In the genomic region with DNA sequence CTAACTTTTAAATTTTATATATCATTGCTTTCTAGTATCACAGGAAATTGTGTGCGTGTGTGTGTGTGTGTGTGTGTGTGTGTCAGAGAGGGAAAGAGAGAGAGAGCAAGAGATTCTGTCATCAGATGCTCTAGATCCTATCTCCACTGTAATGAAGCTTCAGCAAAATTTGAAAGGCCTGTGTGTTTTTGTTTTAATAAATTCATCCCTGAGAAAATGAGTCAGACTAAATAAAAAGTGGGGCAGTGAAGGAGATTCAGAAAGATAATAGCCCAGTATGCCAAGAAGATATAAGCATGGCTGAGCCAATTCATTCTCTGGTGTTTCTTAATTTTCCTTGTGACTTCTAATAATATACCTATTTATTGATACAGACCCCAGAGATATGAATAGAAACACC, we compare ENCODE assay signal across 18 cellular contexts.
A peak's percentile ranks its signal among the peaks of the same experiment; 100 is the strongest.
DNase-seq lines count a peak whose midpoint lies in the region; ATAC-seq and TF ChIP-seq lines count a peak whose summit lies in the region.
"Had no signal": no experiment of that assay in that cellular context is flagged by ENCODE, and none has a peak within 500 bp of the region (broad histone marks: within the 10 kb centered on the region; RNA-seq: fewer than 3 reads in every experiment).

No MANE protein-coding gene starts in this region.

- TF ChIP-seq CTCF in VCaP (conservative IDR thresholded peaks at IDR 0.05) (no peak), fibroblast of the aortic adventitia (IDR thresholded peaks at IDR 0.05; ENCODE audit: insufficient read depth, low read length) (no peak), right lobe of liver (IDR thresholded peaks at IDR 0.05) (no peak)

- no peaks in the 10 kb centered on the region for H4K20me1 ChIP-seq in GM23248 (ENCODE audit: insufficient read depth)

- H3K36me3 ChIP-seq in GM23248 (ENCODE audit: low read depth) (no peaks in the 10 kb centered on the region), right lobe of liver (no peaks in the 10 kb centered on the region)
- H3K36me3 ChIP-seq: left ventricle myocardium inferior, pancreas, tibial nerve had no signal

- intact Hi-C loops in right lobe of liver (cut with DNase I): no loop called here

- 8 to 45% methylated on average over 1 of the region's 1 CpG for WGBS in GM23248 (ENCODE audit: low coverage in 1 of 2, low lambda C conversion rate in 2 of 2, missing lambda C conversion rate in 2 of 2), 2 experiments
- 73% methylated on average over 1 of the region's 1 CpG for WGBS in right lobe of liver (ENCODE audit: insufficient coverage, low coverage, low lambda C conversion rate, missing lambda C conversion rate)

- TF ChIP-seq POLR2A in right lobe of liver (IDR thresholded peaks at IDR 0.05): no peak

- no peaks in the 10 kb centered on the region for H3K9me2 ChIP-seq in GM23248 (ENCODE audit: insufficient read depth)

- ATAC-seq in right lobe of liver: no peak
- ATAC-seq: activated CD4-positive, alpha-beta T cell treated with anti-CD3 and anti-CD28 coated beads for 36 hours had no signal

- no peaks in the 10 kb centered on the region for H3K9me3 ChIP-seq in GM23248 (ENCODE audit: low read depth)
- H3K9me3 ChIP-seq in right lobe of liver: no peaks in the 10 kb centered on the region
- H3K9me3 ChIP-seq: pancreas had no signal

- peak overlapping the region; percentile 40 for H3K4me2 ChIP-seq in GM23248 (ENCODE audit: unreplicated experiment)

- in situ Hi-C loops in GM23248 (cut with MboI): no loop called here

- peak; percentile 81 for DNase-seq in GM23248
- DNase-seq in fibroblast of the aortic adventitia (ENCODE audit: low read depth): peak; percentile 47
- DNase-seq in NK-92 treated with Interleukin-12 subunit alpha and Interleukin-12 subunit beta, amount 100 ng/mL, for 24 hours (lab: John Stamatoyannopoulos, UW): no peak
- no peak for DNase-seq in right lobe of liver
- DNase-seq in AG08396 (ENCODE audit: low spot score): no peak
- DNase-seq in NCI-H1436 treated with DMSO at 0.1 percent for 48 hours (lab: John Stamatoyannopoulos, UW): no peak
- DNase-seq: activated CD4-positive, alpha-beta T cell treated with anti-CD3 and anti-CD28 coated beads for 36 hours; activated CD8-positive, alpha-beta memory T cell treated with anti-CD3 and anti-CD28 coated beads, Interleukin-2, amount 50 U/mL, for 4 hours; CD4-positive, alpha-beta T cell; H7; Kasumi-1; left ventricle myocardium inferior; NCI-H1436; NCI-H345; pancreas had no signal

- peak overlapping the region; percentile 55 for H3K9ac ChIP-seq in GM23248

- H3K27ac ChIP-seq in GM23248 (peak overlapping the region; percentile 87), VCaP (peak overlapping the region; percentile 51), right lobe of liver (no peak overlapping the region)
- H3K27ac ChIP-seq: left ventricle myocardium inferior, pancreas, SK-N-MC, tibial nerve had no signal

- H3F3A ChIP-seq in GM23248 (ENCODE audit: insufficient read depth): peaks cover 10% of the 10 kb centered on the region

- H3K79me2 ChIP-seq in GM23248 (ENCODE audit: insufficient read depth): no peaks in the 10 kb centered on the region

- H3K27me3 ChIP-seq in GM23248 (replicated peaks; ENCODE audit: insufficient read depth) (no peaks in the 10 kb centered on the region), right lobe of liver (no peaks in the 10 kb centered on the region)
- H3K27me3 ChIP-seq: pancreas, tibial nerve had no signal

- H3K4me3 ChIP-seq in GM23248: no peak overlapping the region
- H3K4me3 ChIP-seq in fibroblast of the aortic adventitia (ENCODE audit: low read depth, low read length): no peak overlapping the region
- no peak overlapping the region for H3K4me3 ChIP-seq in right lobe of liver
- H3K4me3 ChIP-seq: left ventricle myocardium inferior, pancreas, SK-N-MC, tibial nerve had no signal

- H2AFZ ChIP-seq in GM23248: no peak overlapping the region

- H3K4me1 ChIP-seq in GM23248 (ENCODE audit: insufficient read depth): peaks cover 21% of the 10 kb centered on the region
- H3K4me1 ChIP-seq in right lobe of liver: no peaks in the 10 kb centered on the region
- H3K4me1 ChIP-seq: left ventricle myocardium inferior, pancreas, tibial nerve had no signal

Comparison
In these comparisons a context has a peak if more than half of its experiments do, and no peak if none do; other contexts are left out.
1. DNase-seq: peak in GM23248 (single experiment) and fibroblast of the aortic adventitia (single experiment); none in NK-92 treated with Interleukin-12 subunit alpha and Interleukin-12 subunit beta, amount 100 ng/mL, for 24 hours (single experiment), right lobe of liver (0 of 3), AG08396 (single experiment) and NCI-H1436 treated with DMSO at 0.1 percent for 48 hours (single experiment).
2. H3K27ac ChIP-seq: peak in GM23248 (single experiment) and VCaP (single experiment); none in right lobe of liver (0 of 3).